In genomic region chr10:112532053-112532658, GRCh38 we compare ENCODE assay signal across 8 cellular contexts.
DNase-seq lines count a peak whose midpoint lies in the region; ATAC-seq and TF ChIP-seq lines count a peak whose summit lies in the region.

No MANE protein-coding gene starts in this region.

- H3K4me1 Mint-ChIP-seq in T-cell (peaks cover 17 to 34% (median 33%) of the 10 kb centered on the region in 3 donors), neural progenitor cell (peaks cover 69% of the 10 kb centered on the region)

- peak; percentile 10 for DNase-seq in activated CD4-positive, alpha-beta T cell treated with anti-CD3 and anti-CD28 coated beads for 48 hours
- DNase-seq in activated CD4-positive, alpha-beta T cell treated with anti-CD3 and anti-CD28 coated beads, Interleukin-2, amount 50 U/mL, for 48 hours, result no peak
- DNase-seq in T-cell, result no peak
- no peak for DNase-seq in neural progenitor cell (ENCODE audit: low spot score)
- no peak for DNase-seq in heart right ventricle
- DNase-seq in BE2C, result no peak
- DNase-seq in A673 (ENCODE audit: low spot score), result no peak

- no peak overlapping the region for H2AFZ ChIP-seq in neural progenitor cell (replicated peaks)

- TF ChIP-seq CTCF in neural progenitor cell (IDR thresholded peaks at IDR 0.05), result no peak
- no peak for TF ChIP-seq CTCF in heart right ventricle (IDR thresholded peaks at IDR 0.05)
- no peak for TF ChIP-seq CTCF in BE2C (IDR thresholded peaks at IDR 0.05; ENCODE audit: low read depth, low read length)
- TF ChIP-seq CTCF in A673 (conservative IDR thresholded peaks at IDR 0.05; ENCODE audit: low read depth, low read length), result no peak

- H3K27me3 ChIP-seq in neural progenitor cell, result no peaks in the 10 kb centered on the region
- no peaks in the 10 kb centered on the region for H3K27me3 ChIP-seq in heart right ventricle
- H3K27me3 ChIP-seq in BE2C, result no peaks in the 10 kb centered on the region
- H3K27me3 ChIP-seq in A673 (replicated peaks; ENCODE audit: insufficient read depth, low read depth, low read length, poor library complexity), result no peaks in the 10 kb centered on the region

- H3K4me3 Mint-ChIP-seq in T-cell (peak overlapping the region in 2 of 3 donors; percentile 50 to 78), neural progenitor cell (no peak overlapping the region)

- intact Hi-C loops in heart right ventricle (cut with DNase I) (no loop called here), A673 (cut with micrococcal nuclease; ENCODE audit: unreplicated experiment) (no loop called here)

- POLR2A ChIA-PET in T-cell (lab: Charles Lee) (no interaction called here), A673 (lab: Charles Lee; ENCODE audit: low non-redundant PET) (no interaction called here)

- peaks cover 85% of the 10 kb centered on the region for H3K4me1 ChIP-seq in neural progenitor cell
- peaks cover 0 to 13% (median 0%) of the 10 kb centered on the region in 9 donors for H3K4me1 ChIP-seq in heart right ventricle
- H3K4me1 ChIP-seq in BE2C, result no peaks in the 10 kb centered on the region; the same call in 1 of the 2 replicates
- peaks cover 2% of the 10 kb centered on the region for H3K4me1 ChIP-seq in A673 (ENCODE audit: insufficient read depth, low read length, poor library complexity, severe bottlenecking)

- peak overlapping the region; percentile 21 for H3K4me3 ChIP-seq in neural progenitor cell
- no peak overlapping the region for H3K4me3 ChIP-seq in heart right ventricle
- H3K4me3 ChIP-seq in BE2C (ENCODE audit: low read depth, low read length), result no peak overlapping the region
- no peak overlapping the region for H3K4me3 ChIP-seq in A673 (ENCODE audit: low read depth, low read length, poor library complexity, severe bottlenecking)

- CTCF ChIA-PET in T-cell (lab: Charles Lee) (no interaction called here), A673 (lab: Charles Lee) (no interaction called here)

- no peaks in the 10 kb centered on the region for H3K9me3 Mint-ChIP-seq in T-cell
- H3K9me3 Mint-ChIP-seq in neural progenitor cell, result no peaks in the 10 kb centered on the region

- H3K79me2 ChIP-seq in neural progenitor cell (ENCODE audit: low read depth), result no peaks in the 10 kb centered on the region

- ATAC-seq in HG02981 (IDR thresholded peaks at IDR 0.05; ENCODE audit: unreplicated experiment) (peak; percentile 99), T-cell (replicated peaks in 1 of 4) (peak in 2 of 4 experiments; percentile 23 to 42), heart right ventricle (no peak)

- peak overlapping the region; percentile 70 for H3K4me2 ChIP-seq in neural progenitor cell

- 89 to 92% methylated on average over 6 of the region's 6 CpGs for WGBS in heart right ventricle, 2 donors

- no peaks in the 10 kb centered on the region for H4K20me1 ChIP-seq in neural progenitor cell (ENCODE audit: low read depth)

- H3K27me3 Mint-ChIP-seq in T-cell (no peaks in the 10 kb centered on the region), neural progenitor cell (ENCODE audit: insufficient read depth, low read depth) (no peaks in the 10 kb centered on the region)

- H3K9ac ChIP-seq in neural progenitor cell, result no peak overlapping the region

- H3K27ac ChIP-seq in neural progenitor cell (peak overlapping the region; percentile 74), heart right ventricle (no peak overlapping the region), A673 (ENCODE audit: low read depth, low read length, poor library complexity, severe bottlenecking) (no peak overlapping the region)

- H3K9me3 ChIP-seq in neural progenitor cell (ENCODE audit: low read depth), result no peaks in the 10 kb centered on the region
- H3K9me3 ChIP-seq in heart right ventricle, result no peaks in the 10 kb centered on the region
- no peaks in the 10 kb centered on the region for H3K9me3 ChIP-seq in BE2C
- H3K9me3 ChIP-seq in A673 (ENCODE audit: low read depth, low read length, poor library complexity, severe bottlenecking), result no peaks in the 10 kb centered on the region

- peaks cover 26% of the 10 kb centered on the region for H3K36me3 Mint-ChIP-seq in T-cell
- H3K36me3 Mint-ChIP-seq in neural progenitor cell, result no peaks in the 10 kb centered on the region

- H3K27ac Mint-ChIP-seq in T-cell (peak overlapping the region in 1 of 2 donors; percentile 80), neural progenitor cell (no peak overlapping the region)

- no TSS peak for BruUV-seq in A673 (replicated peaks; lab: Mats Ljungman, UMichigan)

- H3K36me3 ChIP-seq in neural progenitor cell, result no peaks in the 10 kb centered on the region
- peaks cover 0 to 17% (median 0%) of the 10 kb centered on the region in 9 donors for H3K36me3 ChIP-seq in heart right ventricle
- no peaks in the 10 kb centered on the region for H3K36me3 ChIP-seq in BE2C
- H3K36me3 ChIP-seq in A673 (ENCODE audit: insufficient read depth, low read length, poor library complexity, severe bottlenecking), result no peaks in the 10 kb centered on the region

- H3F3A ChIP-seq in neural progenitor cell (ENCODE audit: low read depth), result peaks cover 27% of the 10 kb centered on the region
